ENCODE assay signal across 10 cellular contexts in the genomic region with DNA sequence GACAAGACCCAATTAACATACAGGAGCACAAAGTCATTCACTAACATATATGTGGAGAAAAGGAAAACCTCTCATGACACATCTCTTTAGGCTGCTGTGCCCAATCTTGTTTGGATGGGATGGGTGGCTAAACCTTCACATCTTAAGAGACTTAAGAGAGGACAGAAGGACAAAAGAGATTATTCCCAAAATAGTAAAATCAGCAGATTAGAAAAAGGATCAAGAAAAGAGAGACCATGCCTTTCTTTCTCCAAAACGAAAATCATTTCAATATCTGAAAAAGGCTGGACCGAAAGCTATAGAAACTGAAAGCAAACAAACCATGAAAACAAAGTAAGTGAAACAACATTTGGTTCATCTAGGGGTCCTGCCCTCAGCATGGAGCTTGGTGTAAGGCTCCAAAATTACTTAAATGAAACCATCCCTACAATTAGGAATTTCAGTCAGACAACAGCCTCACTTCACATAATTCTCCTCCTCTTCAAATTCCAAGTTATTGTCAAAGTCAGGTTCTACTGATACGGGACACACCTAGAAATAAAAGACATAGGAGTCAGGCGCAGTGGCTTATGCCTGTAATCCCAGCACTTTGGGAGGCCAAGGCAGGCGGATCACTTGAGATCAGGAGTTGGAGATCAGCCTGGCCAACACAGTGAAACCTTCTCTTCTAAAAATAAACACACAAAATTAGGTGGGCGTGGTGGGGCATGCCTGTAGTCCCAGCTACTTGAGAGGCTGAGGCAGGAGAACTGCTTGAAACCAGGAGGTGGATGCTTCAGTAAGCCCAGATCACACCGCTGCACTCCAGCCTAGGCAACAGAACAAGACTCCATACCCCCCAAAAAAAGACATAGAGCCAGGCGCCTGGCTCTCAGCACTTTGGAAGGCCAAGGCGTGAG. TPM values are rescaled to one million over a fixed set of nuclear protein-coding genes. Genes with fewer than 3 reads are reported as not detected.
A peak's percentile ranks its signal among the peaks of the same experiment; 100 is the strongest.
DNase-seq lines count a peak whose midpoint lies in the region; ATAC-seq, FAIRE-seq and TF ChIP-seq lines count a peak whose summit lies in the region.
"Had no signal": no experiment of that assay in that cellular context is flagged by ENCODE, and none has a peak within 500 bp of the region (broad histone marks: within the 10 kb centered on the region; RNA-seq: fewer than 3 reads in every experiment).

No MANE protein-coding gene starts in this region.

- ATAC-seq in T-helper 17 cell (no peak), HG02884 (IDR thresholded peaks at IDR 0.05; ENCODE audit: unreplicated experiment) (no peak), GM21576 (IDR thresholded peaks at IDR 0.05; ENCODE audit: unreplicated experiment) (no peak), HG03342 (IDR thresholded peaks at IDR 0.05; ENCODE audit: unreplicated experiment) (no peak)

- H3K9ac ChIP-seq in fibroblast of lung (ENCODE audit: insufficient read depth, low read length): no peak overlapping the region

- peak; percentile 82 for FAIRE-seq in GM18507 (lab: Jason Lieb, UNC)
- no peak for FAIRE-seq in small intestine (lab: Jason Lieb, UNC)

- WGBS in small intestine, 3 donors: 33 to 51% (median 35%) methylated on average over 9 of the region's 9 CpGs

- peak overlapping the region; percentile 95 for H3K27ac Mint-ChIP-seq in T-helper 17 cell

- no peak overlapping the region for H2AFZ ChIP-seq in fibroblast of lung (ENCODE audit: low read length)

- H3K4me3 ChIP-seq in fibroblast of lung (replicated peaks in 1 of 4; ENCODE audit: control extremely low read depth in 1 of 4, insufficient read depth in 1 of 4, low read depth in 3 of 4, low read length in 4 of 4) (peak overlapping the region in 2 of 4 experiments; percentile 1 to 43), small intestine (ENCODE audit: low read depth in 1 of 2, low read length in 2 of 2) (peak overlapping the region in 1 of 2 donors; percentile 6)
- H3K4me3 ChIP-seq: cardiac muscle cell had no signal

- H3K4me1 ChIP-seq in fibroblast of lung (ENCODE audit: control insufficient read depth, extremely low read depth, insufficient read depth, low read length) (peaks cover 12% of the 10 kb centered on the region), small intestine (ENCODE audit: control insufficient read depth in 2 of 2, insufficient read depth in 1 of 2, low read depth in 1 of 2, low read length in 1 of 2) (peaks cover 8 to 33% of the 10 kb centered on the region in 2 donors)

- H3K4me2 ChIP-seq in fibroblast of lung (ENCODE audit: extremely low read depth, insufficient read depth, low read length): peak overlapping the region; percentile 49

- H3K27me3 ChIP-seq in fibroblast of lung (ENCODE audit: control insufficient read depth, insufficient read depth, low read length) (no peaks in the 10 kb centered on the region), small intestine (ENCODE audit: control insufficient read depth in 2 of 2, insufficient read depth in 2 of 2, low read length in 2 of 2) (no peaks in the 10 kb centered on the region)
- H3K27me3 ChIP-seq: cardiac muscle cell had no signal

- no peaks in the 10 kb centered on the region for H3K27me3 Mint-ChIP-seq in T-helper 17 cell

- H3K27ac ChIP-seq in fibroblast of lung (ENCODE audit: insufficient read depth, low read length) (peak overlapping the region; percentile 66), small intestine (ENCODE audit: low read depth in 1 of 2, low read length in 1 of 2) (peak overlapping the region; percentile 64 to 79)

- H3K36me3 ChIP-seq in fibroblast of lung (ENCODE audit: control insufficient read depth, insufficient read depth, low read length) (no peaks in the 10 kb centered on the region), small intestine (ENCODE audit: control insufficient read depth in 2 of 2, insufficient read depth in 2 of 2, low read length in 2 of 2) (no peaks in the 10 kb centered on the region)
- H3K36me3 ChIP-seq: cardiac muscle cell had no signal

- peaks cover 63% of the 10 kb centered on the region for H3K4me1 Mint-ChIP-seq in T-helper 17 cell

- H3K4me3 Mint-ChIP-seq in T-helper 17 cell: peak overlapping the region; percentile 77

- peaks cover 93% of the 10 kb centered on the region for H3K79me2 ChIP-seq in fibroblast of lung (ENCODE audit: control insufficient read depth, insufficient read depth, low read length)

- no peaks in the 10 kb centered on the region for H4K20me1 ChIP-seq in fibroblast of lung (ENCODE audit: control insufficient read depth, extremely low read depth, insufficient read depth, low read length)

- TF ChIP-seq CTCF in fibroblast of lung (conservative IDR thresholded peaks at IDR 0.05 in 1 of 2, IDR thresholded peaks at IDR 0.05 in 1 of 2; ENCODE audit: low read depth in 1 of 2, low read length in 2 of 2): no peak

- no peaks in the 10 kb centered on the region for H3K9me3 ChIP-seq in T-helper 17 cell (ENCODE audit: control insufficient read depth, low read length, poor library complexity, severe bottlenecking)
- H3K9me3 ChIP-seq in fibroblast of lung (ENCODE audit: control insufficient read depth, insufficient read depth, low read depth, low read length): no peaks in the 10 kb centered on the region
- H3K9me3 ChIP-seq in small intestine (ENCODE audit: control insufficient read depth, low read depth): no peaks in the 10 kb centered on the region

- H3K36me3 Mint-ChIP-seq in T-helper 17 cell (ENCODE audit: low read depth): peaks cover 4% of the 10 kb centered on the region

- DNase-seq in GM18507 (ENCODE audit: extremely low spot score, insufficient read length, low read depth) (no peak), T-helper 17 cell (no peak), fibroblast of lung (ENCODE audit: low read depth in 2 of 2) (no peak), small intestine (peak; percentile 36), DMS53 treated with DMSO at 0.1 percent for 48 hours (lab: John Stamatoyannopoulos, UW; ENCODE audit: unreplicated experiment) (no peak)
- DNase-seq: NCI-H1417 had no signal

RNA-seq across cellular contexts. Expression of a gene that starts 5.2 kb away (rescaled TPM):
- total RNA-seq in T-helper 17 cell: 10 to 100 TPM; 59.2 to 72.6 TPM
- total RNA-seq in fibroblast of lung: 71.7 and 121 TPM in 2 replicates
- 109 and 114 TPM in 2 replicates for polyA plus RNA-seq in fibroblast of lung
- 69.2 and 75.6 TPM in 2 replicates for polyA plus RNA-seq in fibroblast of lung (2012)
- polyA minus RNA-seq in fibroblast of lung (ENCODE audit: low replicate concordance): 33.7 and 41.9 TPM in 2 replicates
- polyA plus RNA-seq in small intestine: 10 to 100 TPM; 44.5 to 84.5 (median 48.9) TPM

RNA-seq across cellular contexts. Expression of a gene that starts 58.1 kb away (rescaled TPM):
- 100 to 1,000 TPM; 240 to 319 TPM for total RNA-seq in T-helper 17 cell
- total RNA-seq in fibroblast of lung: 0.33 and 1.0 TPM in 2 replicates
- 0.17 and 0.26 TPM in 2 replicates for polyA plus RNA-seq in fibroblast of lung
- polyA plus RNA-seq in fibroblast of lung (2012): 0.38 and 0.83 TPM in 2 replicates
- polyA minus RNA-seq in fibroblast of lung (ENCODE audit: low replicate concordance): 3.9 TPM in 1 of 2 replicates, not detected in the other
- 1 to 10 TPM in 2 of 3 donors, under 1 TPM in 1; 0.45 to 5.1 (median 3.0) TPM for polyA plus RNA-seq in small intestine

Comparison
In these comparisons a context has a peak if more than half of its experiments do, and no peak if none do; other contexts are left out.
1. RNA of a gene that starts 58.1 kb away (total RNA-seq): 240 to 319 TPM in T-helper 17 cell; 0.33 to 1.0 TPM in fibroblast of lung; every median in the first group is over 100 times any median in the second.